In the genomic region with DNA sequence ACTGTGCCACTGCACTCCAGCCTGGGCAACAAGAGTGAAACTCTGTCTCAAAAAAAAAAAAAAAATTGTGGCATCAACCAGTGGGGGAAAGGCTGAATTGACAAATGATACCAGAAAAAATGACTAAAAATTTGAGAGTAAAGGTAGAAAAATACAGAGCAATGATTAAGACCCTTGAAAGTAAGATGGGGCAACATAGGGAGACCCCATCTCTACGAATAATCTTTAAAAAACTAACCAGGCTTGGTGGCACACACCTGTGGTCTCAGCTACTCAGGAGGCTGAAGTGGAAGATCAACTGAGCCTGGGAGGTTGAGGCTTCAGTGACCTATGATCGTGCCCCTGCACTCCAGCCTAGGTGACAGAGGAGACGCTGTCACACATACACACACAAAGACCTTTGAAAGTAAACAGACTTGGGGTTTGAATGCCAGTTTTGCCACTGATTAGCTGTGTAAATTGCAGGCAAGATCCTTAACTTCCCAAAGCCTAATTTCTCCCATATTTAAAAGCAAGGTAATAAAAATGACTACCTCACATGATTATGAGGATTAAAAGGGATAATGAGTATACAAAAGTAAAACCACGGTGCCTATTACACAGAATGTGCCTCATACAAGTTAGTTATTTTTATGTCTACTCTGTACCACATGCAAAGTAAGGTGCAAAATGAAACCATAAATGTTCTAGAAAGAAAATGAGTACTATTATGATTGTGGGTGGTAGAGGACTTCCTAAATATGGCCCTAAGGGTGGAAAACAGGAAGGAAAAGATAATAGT, we compare ENCODE assay signal across 11 cellular contexts. TPM values are rescaled to one million over a fixed set of nuclear protein-coding genes. Genes with fewer than 3 reads are reported as not detected.
DNase-seq lines count a peak whose midpoint lies in the region; ATAC-seq and TF ChIP-seq lines count a peak whose summit lies in the region.
"Had no signal": no experiment of that assay in that cellular context is flagged by ENCODE, and none has a peak within 500 bp of the region (broad histone marks: within the 10 kb centered on the region; RNA-seq: fewer than 3 reads in every experiment).

No MANE protein-coding gene starts in this region.

- 71 to 83% methylated on average over 4 of the region's 4 CpGs for whole genome bisulfite sequencing in heart right ventricle, 2 donors

- H3K4me3 Mint-ChIP-seq in CD8-positive, alpha-beta T cell: no peak overlapping the region
- H3K4me3 Mint-ChIP-seq: CD4-positive, CD25-positive, alpha-beta regulatory T cell had no signal

- no peaks in the 10 kb centered on the region for H3K27me3 Mint-ChIP-seq in CD8-positive, alpha-beta T cell (ENCODE audit: low read depth)

- no peaks in the 10 kb centered on the region for H3K4me1 ChIP-seq in CD8-positive, alpha-beta T cell (ENCODE audit: insufficient read depth, low read length)
- H3K4me1 ChIP-seq in OCI-LY3 (ENCODE audit: low read length) (peaks cover 8% of the 10 kb centered on the region), heart right ventricle (no peaks in the 10 kb centered on the region)
- H3K4me1 ChIP-seq: foreskin keratinocyte had no signal

- TF ChIP-seq CTCF in CD8-positive, alpha-beta T cell (IDR thresholded peaks at IDR 0.05): no peak
- TF ChIP-seq CTCF in OCI-LY3 (IDR thresholded peaks at IDR 0.05; ENCODE audit: low read depth, low read length) (no peak), heart right ventricle (IDR thresholded peaks at IDR 0.05) (no peak)

- H3K4me2 ChIP-seq in OCI-LY3 (ENCODE audit: low read length): peak overlapping the region; percentile 31

- 0 out of 2 replicates have a peak overlapping the region, but pooled peaks have one; percentile 35 for H2AFZ ChIP-seq in OCI-LY3 (ENCODE audit: low read depth, low read length)

- H3K9me3 Mint-ChIP-seq in CD8-positive, alpha-beta T cell: no peaks in the 10 kb centered on the region
- H3K9me3 Mint-ChIP-seq: CD4-positive, CD25-positive, alpha-beta regulatory T cell had no signal

- CTCF ChIA-PET in CD8-positive, alpha-beta T cell (lab: Charles Lee): no interaction called here

- H3K9ac ChIP-seq in OCI-LY3 (ENCODE audit: low read length): no peak overlapping the region

- H3K36me3 ChIP-seq in CD8-positive, alpha-beta T cell (ENCODE audit: insufficient read depth, low read length): no peaks in the 10 kb centered on the region
- H3K36me3 ChIP-seq in OCI-LY3 (replicated peaks; ENCODE audit: low read depth, low read length) (no peaks in the 10 kb centered on the region), heart right ventricle (no peaks in the 10 kb centered on the region)

- no peaks in the 10 kb centered on the region for H3K36me3 Mint-ChIP-seq in CD8-positive, alpha-beta T cell
- H3K36me3 Mint-ChIP-seq: CD4-positive, CD25-positive, alpha-beta regulatory T cell had no signal

- no peak for ATAC-seq in CD8-positive, alpha-beta T cell
- peak; percentile 85 for ATAC-seq in GM19035 (IDR thresholded peaks at IDR 0.05; ENCODE audit: unreplicated experiment)
- ATAC-seq in HG02870 (IDR thresholded peaks at IDR 0.05; ENCODE audit: unreplicated experiment): peak; percentile 68
- ATAC-seq in heart right ventricle: no peak
- ATAC-seq: foreskin keratinocyte, Panc1 had no signal

- H4K20me1 ChIP-seq in OCI-LY3 (ENCODE audit: insufficient read depth, low read length): no peaks in the 10 kb centered on the region

- H3K4me1 Mint-ChIP-seq in CD8-positive, alpha-beta T cell (ENCODE audit: low read depth): peaks cover 6% of the 10 kb centered on the region

- no peak for DNase-seq in CD8-positive, alpha-beta T cell
- DNase-seq in heart right ventricle (no peak), GOT3 (lab: John Stamatoyannopoulos, UW) (no peak), HK-2 (ENCODE audit: unreplicated experiment) (no peak), NCI-H146 (lab: John Stamatoyannopoulos, UW) (no peak)
- DNase-seq: foreskin keratinocyte had no signal

- peak overlapping the region; percentile 67 for H3K27ac Mint-ChIP-seq in CD8-positive, alpha-beta T cell

- no peaks in the 10 kb centered on the region for H3K27me3 ChIP-seq in CD8-positive, alpha-beta T cell (ENCODE audit: insufficient read depth, low read length)
- H3K27me3 ChIP-seq in OCI-LY3 (ENCODE audit: low read depth, low read length) (no peaks in the 10 kb centered on the region), heart right ventricle (peaks cover 0 to 5% (median 0%) of the 10 kb centered on the region in 7 donors)

- no peaks in the 10 kb centered on the region for H3K9me3 ChIP-seq in CD8-positive, alpha-beta T cell (ENCODE audit: low read length)
- no peaks in the 10 kb centered on the region for H3K9me3 ChIP-seq in OCI-LY3 (ENCODE audit: insufficient read depth, low read length)
- no peaks in the 10 kb centered on the region for H3K9me3 ChIP-seq in heart right ventricle

- no peak overlapping the region for H3K27ac ChIP-seq in CD8-positive, alpha-beta T cell (ENCODE audit: low read depth, low read length)
- no peak overlapping the region for H3K27ac ChIP-seq in OCI-LY3 (ENCODE audit: low read length)
- H3K27ac ChIP-seq in heart right ventricle: no peak overlapping the region
- H3K27ac ChIP-seq: foreskin keratinocyte had no signal

- intact Hi-C loops in CD8-positive, alpha-beta T cell (cut with DNase I, micrococcal nuclease): no loop called here
- intact Hi-C loops in heart right ventricle (cut with DNase I): loop anchor here in 1 of 10 donors (10.0 kb wide), 1 partner anchor 47 kb away; no protein-coding TSS in a partner anchor

- no peaks in the 10 kb centered on the region for H3K79me2 ChIP-seq in OCI-LY3 (ENCODE audit: low read length)

- POLR2A ChIA-PET in CD8-positive, alpha-beta T cell (lab: Charles Lee): no interaction called here

- no peak overlapping the region for H3K4me3 ChIP-seq in CD8-positive, alpha-beta T cell (ENCODE audit: low read depth, low read length)
- H3K4me3 ChIP-seq in OCI-LY3 (ENCODE audit: low read length) (peak overlapping the region; percentile 41), heart right ventricle (no peak overlapping the region)

RNA-seq across cellular contexts. Expression of a gene that starts 21.7 kb away (rescaled TPM):
- total RNA-seq in CD8-positive, alpha-beta T cell: 100 to 1,000 TPM; 139 to 157 TPM
- total RNA-seq in heart right ventricle: 100 to 1,000 TPM; 113 to 155 (median 132) TPM
- polyA plus RNA-seq in heart right ventricle: 10 to 100 TPM; 39.3 to 42.4 TPM

Comparison
In these comparisons a context has a peak if more than half of its experiments do, and no peak if none do; other contexts are left out.
1. ATAC-seq: peak in GM19035 (single experiment) and HG02870 (single experiment); none in CD8-positive, alpha-beta T cell (single experiment) and heart right ventricle (0 of 8).